ENCODE assay signal across 8 cellular contexts in the genomic region with DNA sequence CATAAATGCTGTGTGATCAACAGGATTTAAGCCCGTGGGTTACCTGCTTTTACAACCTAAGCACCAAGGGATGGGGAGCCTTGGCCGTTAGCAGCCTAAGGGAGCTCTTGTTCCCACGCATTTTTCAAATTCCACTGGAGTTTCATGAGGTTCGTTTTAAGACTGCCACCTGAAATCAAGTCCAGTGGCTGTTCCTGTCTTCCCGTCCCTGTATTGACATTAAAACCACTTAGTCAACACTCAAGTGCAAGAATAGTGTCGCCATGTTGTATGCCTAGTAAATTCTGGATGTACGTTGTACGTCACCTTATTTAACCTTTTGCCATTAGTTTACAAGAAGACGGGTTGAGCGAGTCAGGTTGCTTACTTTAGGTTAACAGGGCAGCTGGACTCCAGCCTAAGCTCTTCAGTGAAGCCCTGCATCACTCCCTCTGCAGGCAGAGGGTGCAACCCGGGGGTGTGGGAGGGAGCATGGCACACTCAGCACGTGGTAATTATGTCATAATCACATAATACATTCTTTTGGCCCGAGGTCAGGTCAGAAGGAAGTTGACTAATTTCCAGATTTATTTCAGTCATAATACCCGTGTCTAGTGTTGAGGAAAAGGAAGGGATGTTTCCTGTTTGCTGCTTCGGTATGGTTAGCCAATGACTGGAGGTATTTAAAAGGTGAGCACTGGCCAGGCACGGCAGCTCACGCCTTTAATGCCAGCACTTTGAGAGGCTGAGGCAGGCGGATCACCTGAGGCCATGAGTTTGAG. TPM values are rescaled to one million over a fixed set of nuclear protein-coding genes. Genes with fewer than 3 reads are reported as not detected.
DNase-seq lines count a peak whose midpoint lies in the region; ATAC-seq and TF ChIP-seq lines count a peak whose summit lies in the region.

No MANE protein-coding gene starts in this region.

- BruUV-seq in Panc1 (replicated peaks; lab: Mats Ljungman, UMichigan) (no TSS peak), MCF 10A (replicated peaks; lab: Mats Ljungman, UMichigan) (TSS peak; percentile 91)

- H3K27ac Mint-ChIP-seq in MCF 10A (ENCODE audit: low read depth, unreplicated experiment) = peak overlapping the region; percentile 95

- H3K9ac ChIP-seq in smooth muscle cell (ENCODE audit: low read depth) = no peak overlapping the region

- intact Hi-C loops in Panc1 (cut with micrococcal nuclease; ENCODE audit: unreplicated experiment) = no loop called here
- intact Hi-C loops in MCF 10A (cut with micrococcal nuclease) = loop anchor here (1.0 to 2.0 kb wide), 3 partner anchors 42 to 144 kb away; partner anchors contain the start of genes CNST and TFB2M

- peak overlapping the region; percentile 5 to 33; a peak in 3 of 4 replicates for H3K4me3 ChIP-seq in Panc1 (ENCODE audit: low read depth in 2 of 2, low read length in 2 of 2)
- no peak overlapping the region for H3K4me3 ChIP-seq in smooth muscle cell

- H3K27me3 Mint-ChIP-seq in MCF 10A (ENCODE audit: insufficient read depth, unreplicated experiment) = no peaks in the 10 kb centered on the region

- POLR2A ChIA-PET in Panc1 (lab: Charles Lee) = interaction anchor here (0.5 kb wide), 1 partner anchor 1186 kb away, joined by 7 read pairs; no protein-coding TSS in a partner anchor
- POLR2A ChIA-PET in MCF 10A (lab: Yijun Ruan, JAX) = interaction anchor here (0.7 to 4.7 kb wide), 10 partner anchors 9 to 1522 kb away, joined by 3 to 50 read pairs (median 5); partner anchors contain the start of genes CNST and TFB2M

- in situ Hi-C loops in Panc1 (cut with HindIII; ENCODE audit: low pct_unique_long_range_greater_than_20kb, low sequenced_read_pairs) = no loop called here

- peak overlapping the region; percentile 66 for H3K4me3 Mint-ChIP-seq in MCF 10A (ENCODE audit: unreplicated experiment)

- H4K20me1 ChIP-seq in smooth muscle cell (ENCODE audit: low read depth) = peaks cover 25% of the 10 kb centered on the region

- H3K27me3 ChIP-seq in Panc1 (ENCODE audit: control insufficient read depth, insufficient read depth, low read length) (no peaks in the 10 kb centered on the region), smooth muscle cell (ENCODE audit: low read depth) (no peaks in the 10 kb centered on the region)

- H2AFZ ChIP-seq in smooth muscle cell (ENCODE audit: low read depth) = no peak overlapping the region

- WGBS in smooth muscle cell (ENCODE audit: low lambda C conversion rate) = 56% methylated on average over 18 of the region's 18 CpGs

- peaks cover 16% of the 10 kb centered on the region for H3K79me2 ChIP-seq in smooth muscle cell (ENCODE audit: low read depth)

- H3K27ac ChIP-seq in Panc1 (ENCODE audit: low read length) (peak overlapping the region; percentile 84), smooth muscle cell (ENCODE audit: low read depth) (no peak overlapping the region)

- H3K4me1 ChIP-seq in Panc1 (ENCODE audit: control insufficient read depth, insufficient read depth, low read length) (peaks cover 30% of the 10 kb centered on the region), smooth muscle cell (ENCODE audit: low read depth) (no peaks in the 10 kb centered on the region)

- no peaks in the 10 kb centered on the region for H3F3A ChIP-seq in smooth muscle cell (ENCODE audit: low read depth)

- TF ChIP-seq CTCF in Panc1 (IDR thresholded peaks at IDR 0.05) (no peak), MCF 10A (IDR thresholded peaks at IDR 0.05; ENCODE audit: unreplicated experiment) (no peak), smooth muscle cell (IDR thresholded peaks at IDR 0.05; ENCODE audit: borderline replicate concordance, insufficient read depth, poor library complexity, severe bottlenecking) (no peak)

- no peak overlapping the region for H3K4me2 ChIP-seq in smooth muscle cell

- CTCF ChIA-PET in Panc1 (lab: Charles Lee) = no interaction called here
- CTCF ChIA-PET in MCF 10A (lab: Yijun Ruan, JAX) = interaction anchor here (0.6 to 1.8 kb wide), 5 partner anchors 13 to 26 kb away, joined by 3 to 7 read pairs (median 5); no protein-coding TSS in a partner anchor

- peaks cover 39% of the 10 kb centered on the region for H3K4me1 Mint-ChIP-seq in MCF 10A (ENCODE audit: insufficient read depth, unreplicated experiment)

- peaks cover 7% of the 10 kb centered on the region for H3K36me3 Mint-ChIP-seq in MCF 10A (ENCODE audit: insufficient read depth, unreplicated experiment)

- H3K9me3 Mint-ChIP-seq in MCF 10A (ENCODE audit: unreplicated experiment) = peaks cover 1% of the 10 kb centered on the region

- DNase-seq in ELR (ENCODE audit: low read depth) (peak; percentile 99), Panc1 (ENCODE audit: low read depth, low spot score) (peak; percentile 96), MCF 10A (ENCODE audit: unreplicated experiment) (peak; percentile 99), left kidney (ENCODE audit: low read depth, low spot score) (peak; percentile 60), smooth muscle cell (lab: John Stamatoyannopoulos, UW; ENCODE audit: unreplicated experiment) (no peak)
- peak; percentile 42 for DNase-seq in stimulated activated CD8-positive, alpha-beta memory T cell treated with anti-CD3 and anti-CD28 coated beads, Interleukin-4, amount 100 ng/mL, for 48 hours
- no peak for DNase-seq in activated effector memory CD4-positive, alpha-beta T cell treated with anti-CD3 and anti-CD28 coated beads, Interleukin-2, amount 50 U/mL, for 16 hours

- peak; percentile 70 for ATAC-seq in HG02938 (IDR thresholded peaks at IDR 0.05; ENCODE audit: unreplicated experiment)
- ATAC-seq in Panc1 = peak; percentile 92

- H3K9me3 ChIP-seq in Panc1 (ENCODE audit: control insufficient read depth, insufficient read depth, low read depth, low read length) (peaks cover 1% of the 10 kb centered on the region; the same call in 1 of the 2 replicates), smooth muscle cell (replicated peaks; ENCODE audit: low read depth) (no peaks in the 10 kb centered on the region)

- no peaks in the 10 kb centered on the region for H3K36me3 ChIP-seq in Panc1 (ENCODE audit: control insufficient read depth, insufficient read depth, low read length)
- H3K36me3 ChIP-seq in smooth muscle cell (ENCODE audit: low read depth) = no peaks in the 10 kb centered on the region

RNA-seq across cellular contexts. Expression of gene CNST, which starts 42.5 kb away (rescaled TPM):
- 18.5 TPM for total RNA-seq in Panc1 (2021; ENCODE audit: unreplicated experiment)
- polyA plus RNA-seq in Panc1 (2012; ENCODE audit: insufficient read length) = 10.6 TPM
- 44.8 and 48.3 TPM in 2 replicates for total RNA-seq in MCF 10A (2022)
- total RNA-seq in smooth muscle cell = 11.0 and 16.9 TPM in 2 replicates
- polyA plus RNA-seq in smooth muscle cell = 6.7 and 7.3 TPM in 2 replicates

RNA-seq across cellular contexts. Expression of gene TFB2M, which starts 42.7 kb away (rescaled TPM):
- total RNA-seq in Panc1 (2021; ENCODE audit: unreplicated experiment) (21.0 TPM), MCF 10A (2022) (38.3 and 52.0 TPM in 2 replicates), smooth muscle cell (22.5 and 24.0 TPM in 2 replicates)
- 13.8 TPM for polyA plus RNA-seq in Panc1 (2012; ENCODE audit: insufficient read length)
- polyA plus RNA-seq in smooth muscle cell = 15.0 and 16.8 TPM in 2 replicates

Comparison
In these comparisons a context has a peak if more than half of its experiments do, and no peak if none do; other contexts are left out.
1. DNase-seq: peak in ELR (single experiment), Panc1 (single experiment), MCF 10A (single experiment), left kidney (single experiment) and stimulated activated CD8-positive, alpha-beta memory T cell treated with anti-CD3 and anti-CD28 coated beads, Interleukin-4, amount 100 ng/mL, for 48 hours (single experiment); none in smooth muscle cell (single experiment) and activated effector memory CD4-positive, alpha-beta T cell treated with anti-CD3 and anti-CD28 coated beads, Interleukin-2, amount 50 U/mL, for 16 hours (single experiment).